24 cellular contexts compared by ENCODE assay signal in the genomic region with DNA sequence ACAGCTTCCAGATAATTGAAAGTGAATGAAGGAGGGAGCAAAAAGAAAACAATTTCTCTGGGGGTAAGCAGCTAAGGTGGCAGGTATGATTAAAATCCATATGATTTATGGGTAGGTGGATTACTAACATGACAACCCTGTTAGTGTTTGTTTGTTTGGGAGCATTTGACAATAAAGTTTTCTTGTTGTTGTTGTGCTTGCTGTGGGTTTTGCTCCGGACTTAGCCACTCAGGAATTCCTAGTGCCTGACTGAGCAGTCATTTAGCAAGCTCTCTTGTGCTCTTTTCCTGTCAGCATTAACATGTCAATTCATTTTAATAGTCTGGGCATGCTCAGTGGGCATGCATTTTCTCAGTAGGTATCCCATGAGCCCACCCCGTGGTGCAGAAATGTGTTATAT.
A peak's percentile ranks its signal among the peaks of the same experiment; 100 is the strongest.
DNase-seq lines count a peak whose midpoint lies in the region; ATAC-seq, FAIRE-seq and TF ChIP-seq lines count a peak whose summit lies in the region.
"Had no signal": no experiment of that assay in that cellular context is flagged by ENCODE, and none has a peak within 500 bp of the region (broad histone marks: within the 10 kb centered on the region; RNA-seq: fewer than 3 reads in every experiment).

No MANE protein-coding gene starts in this region.

- no peaks in the 10 kb centered on the region for H3K27me3 Mint-ChIP-seq in activated T-cell treated with anti-CD3 and anti-CD28 coated beads, Interleukin-2, amount 50 U/mL, for 4 hours (ENCODE audit: low read depth)
- H3K27me3 Mint-ChIP-seq: activated CD4-positive, alpha-beta memory T cell treated with anti-CD3 and anti-CD28 coated beads, Interleukin-2, amount 10 ng/mL, durations not matched to agents 7 days and 5 days; effector memory CD8-positive, alpha-beta T cell had no signal

- H3K36me3 Mint-ChIP-seq in activated T-cell treated with anti-CD3 and anti-CD28 coated beads, Interleukin-2, amount 50 U/mL, for 4 hours (ENCODE audit: insufficient read depth): no peaks in the 10 kb centered on the region

- H3K18ac ChIP-seq in mesenchymal stem cell (ENCODE audit: low read depth in 1 of 2, low read length in 2 of 2): peak overlapping the region in 1 of 2 experiments; percentile 43

- peak overlapping the region; percentile 8 for H2AFZ ChIP-seq in mammary epithelial cell (ENCODE audit: low read depth, low read length)
- no peak overlapping the region for H2AFZ ChIP-seq in mesenchymal stem cell (ENCODE audit: low read depth, low read length)
- H2AFZ ChIP-seq in HepG2 (ENCODE audit: low read length): no peak overlapping the region
- H2AFZ ChIP-seq: hepatocyte had no signal

- H3K79me2 ChIP-seq in mammary epithelial cell (ENCODE audit: insufficient read depth, low read length): no peaks in the 10 kb centered on the region
- H3K79me2 ChIP-seq in HepG2 (ENCODE audit: insufficient read depth, low read length): no peaks in the 10 kb centered on the region
- H3K79me2 ChIP-seq: hepatocyte had no signal

- no peaks in the 10 kb centered on the region for H4K20me1 ChIP-seq in mammary epithelial cell (ENCODE audit: insufficient read depth, low read length)
- H4K20me1 ChIP-seq in HepG2 (ENCODE audit: insufficient read depth, low read length): no peaks in the 10 kb centered on the region

- TF ChIP-seq POLR2A in breast epithelium (IDR thresholded peaks at IDR 0.05) (no peak), HepG2 (IDR thresholded peaks at IDR 0.05; ENCODE audit: insufficient read depth in 1 of 2, low read depth in 2 of 2, low read length in 2 of 2) (no peak)

- TF ChIP-seq EP300 in HepG2 (IDR thresholded peaks at IDR 0.05; ENCODE audit: low read depth in 2 of 2, low read length in 2 of 2) (no peak), HepG2 (CRISPR knock-in tag; IDR thresholded peaks at IDR 0.05; ENCODE audit: borderline replicate concordance) (no peak)

- no peak overlapping the region for H3K27ac ChIP-seq in mammary epithelial cell (ENCODE audit: insufficient read depth, low read depth, low read length)
- no peak overlapping the region for H3K27ac ChIP-seq in breast epithelium
- no peak overlapping the region for H3K27ac ChIP-seq in mesenchymal stem cell (ENCODE audit: low read length, poor library complexity, severe bottlenecking)
- no peak overlapping the region for H3K27ac ChIP-seq in HepG2 (ENCODE audit: extremely low read length, insufficient read depth, low read length)
- H3K27ac ChIP-seq: C4-2B, hepatocyte, left ventricle myocardium inferior, pancreas, skin epidermis, thyroid gland had no signal

- H4K91ac ChIP-seq in mesenchymal stem cell (ENCODE audit: low read length): no peak overlapping the region

- H3K4me1 Mint-ChIP-seq in activated T-cell treated with anti-CD3 and anti-CD28 coated beads, Interleukin-2, amount 50 U/mL, for 4 hours (ENCODE audit: low read depth): no peaks in the 10 kb centered on the region
- H3K4me1 Mint-ChIP-seq: activated CD4-positive, alpha-beta memory T cell treated with anti-CD3 and anti-CD28 coated beads, Interleukin-2, amount 10 ng/mL, durations not matched to agents 7 days and 5 days had no signal

- no peaks in the 10 kb centered on the region for H3K9me3 Mint-ChIP-seq in activated T-cell treated with anti-CD3 and anti-CD28 coated beads, Interleukin-2, amount 50 U/mL, for 4 hours
- H3K9me3 Mint-ChIP-seq: activated CD4-positive, alpha-beta memory T cell treated with anti-CD3 and anti-CD28 coated beads, Interleukin-2, amount 10 ng/mL, durations not matched to agents 7 days and 5 days; effector memory CD8-positive, alpha-beta T cell had no signal

- 86% methylated on average over 2 of the region's 2 CpGs for WGBS in mammary epithelial cell (ENCODE audit: low coverage, missing lambda C conversion rate)
- WGBS in mesenchymal stem cell: 22% methylated on average over 1 of the region's 2 CpGs
- 2% methylated on average over 2 of the region's 2 CpGs for WGBS in HepG2 (ENCODE audit: low lambda C conversion rate)

- no peak overlapping the region for H2BK15ac ChIP-seq in mesenchymal stem cell (ENCODE audit: low read depth, poor library complexity, severe bottlenecking)

- H3K9ac ChIP-seq in mammary epithelial cell (ENCODE audit: insufficient read depth, low read length): no peak overlapping the region
- H3K9ac ChIP-seq in mesenchymal stem cell (ENCODE audit: low read length): no peak overlapping the region
- H3K9ac ChIP-seq in HepG2 (ENCODE audit: insufficient read depth, low read depth, low read length): no peak overlapping the region

- H2AK5ac ChIP-seq in mesenchymal stem cell (ENCODE audit: low read length, severe bottlenecking): no peak overlapping the region

- H4K8ac ChIP-seq in mesenchymal stem cell (ENCODE audit: low read length): peak overlapping the region; percentile 28

- dilution Hi-C loops in mammary epithelial cell (cut with HindIII; ENCODE audit: low sequenced_read_pairs): no loop called here

- intact Hi-C loops in mammary epithelial cell (cut with micrococcal nuclease) (no loop called here), breast epithelium (cut with DNase I; ENCODE audit: low total_unique reads) (no loop called here), HepG2 (cut with micrococcal nuclease; ENCODE audit: unreplicated experiment) (no loop called here)

- no peak overlapping the region for H2BK12ac ChIP-seq in mesenchymal stem cell (ENCODE audit: low read length in 2 of 2)

- no peak overlapping the region for H2BK5ac ChIP-seq in mesenchymal stem cell (ENCODE audit: low read depth, low read length, poor library complexity, severe bottlenecking)

- H3K4me2 ChIP-seq in mammary epithelial cell (ENCODE audit: insufficient read depth, low read depth, low read length) (no peak overlapping the region), mesenchymal stem cell (ENCODE audit: low read length, poor library complexity, severe bottlenecking) (no peak overlapping the region), HepG2 (ENCODE audit: low read depth, low read length) (no peak overlapping the region)
- H3K4me2 ChIP-seq: hepatocyte had no signal

- ATAC-seq in HepG2: no peak
- no peak for ATAC-seq in activated T-cell treated with anti-CD3 and anti-CD28 coated beads, Interleukin-2, amount 50 U/mL, for 4 hours
- no peak for ATAC-seq in GM21786 (IDR thresholded peaks at IDR 0.05; ENCODE audit: unreplicated experiment)
- ATAC-seq: effector memory CD8-positive, alpha-beta T cell; pancreas had no signal

- POLR2A ChIA-PET in HepG2 (lab: Yijun Ruan, JAX): no interaction called here

- FAIRE-seq in HepG2 (lab: Jason Lieb, UNC): no peak
- FAIRE-seq: GM18507, pancreas had no signal

- H3K23ac ChIP-seq in mesenchymal stem cell (ENCODE audit: low read length in 2 of 2): no peak overlapping the region

- BruUV-seq in mammary epithelial cell (replicated peaks; lab: Mats Ljungman, UMichigan): no TSS peak
- BruUV-seq in HepG2 (replicated peaks; lab: Mats Ljungman, UMichigan): no TSS peak

- CTCF ChIA-PET in mammary epithelial cell (lab: Charles Lee; ENCODE audit: low non-redundant PET) (no interaction called here), HepG2 (lab: Yijun Ruan, JAX; ENCODE audit: low intra/inter-chr PET ratio, low total read pairs) (no interaction called here)

- H3K4me3 ChIP-seq in mammary epithelial cell (replicated peaks in 1 of 3; ENCODE audit: insufficient read depth in 1 of 3, low read depth in 2 of 3, low read length in 3 of 3) (no peak overlapping the region), breast epithelium (no peak overlapping the region), choroid plexus epithelial cell (ENCODE audit: low read depth, low read length) (no peak overlapping the region), mesenchymal stem cell (ENCODE audit: insufficient read depth in 1 of 2, low read depth in 1 of 2, low read length in 2 of 2) (no peak overlapping the region), HepG2 (replicated peaks in 1 of 3; ENCODE audit: insufficient read depth in 1 of 3, low read depth in 2 of 3, low read length in 3 of 3) (no peak overlapping the region)
- H3K4me3 ChIP-seq: hepatocyte, left ventricle myocardium inferior, MG63, pancreas, skin epidermis, thyroid gland had no signal

- H3K4me3 Mint-ChIP-seq in activated T-cell treated with anti-CD3 and anti-CD28 coated beads, Interleukin-2, amount 50 U/mL, for 4 hours: no peak overlapping the region
- H3K4me3 Mint-ChIP-seq: activated CD4-positive, alpha-beta memory T cell treated with anti-CD3 and anti-CD28 coated beads, Interleukin-2, amount 10 ng/mL, durations not matched to agents 7 days and 5 days; effector memory CD8-positive, alpha-beta T cell had no signal

- no peaks in the 10 kb centered on the region for H3K27me3 ChIP-seq in mammary epithelial cell (ENCODE audit: insufficient read depth, low read length)
- no peaks in the 10 kb centered on the region for H3K27me3 ChIP-seq in breast epithelium
- no peaks in the 10 kb centered on the region for H3K27me3 ChIP-seq in mesenchymal stem cell (ENCODE audit: control insufficient read depth in 1 of 2, insufficient read depth in 1 of 2, low read length in 2 of 2)
- H3K27me3 ChIP-seq in HepG2 (ENCODE audit: control insufficient read depth in 1 of 2, insufficient read depth in 2 of 2, low read length in 2 of 2): no peaks in the 10 kb centered on the region
- H3K27me3 ChIP-seq: hepatocyte, MG63, pancreas, thyroid gland had no signal

- DNase-seq in mammary epithelial cell (no peak), breast epithelium (ENCODE audit: low spot score in 2 of 2) (no peak), choroid plexus epithelial cell (ENCODE audit: low read depth) (peak; percentile 63), mesenchymal stem cell (peak; percentile 28), HepG2 (ENCODE audit: low spot score) (no peak), globus pallidus (ENCODE audit: low spot score) (no peak)
- DNase-seq in activated T-cell treated with anti-CD3 and anti-CD28 coated beads, Interleukin-2, amount 50 U/mL, for 4 hours: no peak
- DNase-seq: 8988T; activated CD4-positive, alpha-beta memory T cell treated with anti-CD3 and anti-CD28 coated beads, Interleukin-2, amount 10 ng/mL, durations not matched to agents 7 days and 5 days; caudate nucleus; DMS53; effector memory CD8-positive, alpha-beta T cell; left ventricle myocardium inferior; MG63; NCI-H146; NCI-H345; pancreas; SW 1271; thyroid gland had no signal

- no peak overlapping the region for H3K4ac ChIP-seq in mesenchymal stem cell (ENCODE audit: low read depth in 1 of 2, low read length in 2 of 2)

- peaks cover 1% of the 10 kb centered on the region for H3K79me1 ChIP-seq in mesenchymal stem cell (replicated peaks; ENCODE audit: low read length, poor library complexity, severe bottlenecking)

- in situ Hi-C loops in mammary epithelial cell (cut with MboI; ENCODE audit: low sequenced_read_pairs in 2 of 2): no loop called here
- in situ Hi-C loops in HepG2 (cut with HindIII; ENCODE audit: extremely low pct_ligation_motif_present, low pct_unique_long_range_greater_than_20kb): no loop called here

- H3K9me3 ChIP-seq in mammary epithelial cell (replicated peaks; ENCODE audit: insufficient read depth, low read length): no peaks in the 10 kb centered on the region
- H3K9me3 ChIP-seq in breast epithelium: no peaks in the 10 kb centered on the region
- no peaks in the 10 kb centered on the region for H3K9me3 ChIP-seq in mesenchymal stem cell (ENCODE audit: control insufficient read depth, low read length)
- H3K9me3 ChIP-seq in HepG2 (ENCODE audit: low read length): no peaks in the 10 kb centered on the region
- H3K9me3 ChIP-seq: left ventricle myocardium inferior, MG63, pancreas, thyroid gland had no signal

- no peak overlapping the region for H2BK120ac ChIP-seq in mesenchymal stem cell (ENCODE audit: low read depth, low read length)

- peaks cover 4% of the 10 kb centered on the region for H3K4me1 ChIP-seq in mammary epithelial cell (ENCODE audit: insufficient read depth, low read length)
- no peaks in the 10 kb centered on the region for H3K4me1 ChIP-seq in breast epithelium
- H3K4me1 ChIP-seq in mesenchymal stem cell (ENCODE audit: control insufficient read depth, insufficient read depth, low read depth, low read length): no peaks in the 10 kb centered on the region
- H3K4me1 ChIP-seq in HepG2 (ENCODE audit: insufficient read depth, low read length): no peaks in the 10 kb centered on the region
- H3K4me1 ChIP-seq: thyroid gland had no signal

- no peak for TF ChIP-seq RAD21 in HepG2 (CRISPR knock-in tag; IDR thresholded peaks at IDR 0.05)

- TF ChIP-seq CTCF in mammary epithelial cell (conservative IDR thresholded peaks at IDR 0.05 in 1 of 2, IDR thresholded peaks at IDR 0.05 in 1 of 2; ENCODE audit: extremely low read depth in 1 of 2, insufficient read depth in 1 of 2, low read depth in 1 of 2, low read length in 2 of 2) (no peak), breast epithelium (IDR thresholded peaks at IDR 0.05) (no peak), choroid plexus epithelial cell (conservative IDR thresholded peaks at IDR 0.05; ENCODE audit: low read depth, low read length) (no peak), HepG2 (CRISPR knock-in tag; IDR thresholded peaks at IDR 0.05) (no peak)

- no peak overlapping the region for H3K14ac ChIP-seq in mesenchymal stem cell (ENCODE audit: low read length in 2 of 2)

- no peaks in the 10 kb centered on the region for H3K36me3 ChIP-seq in mammary epithelial cell (ENCODE audit: insufficient read depth, low read length)
- no peaks in the 10 kb centered on the region for H3K36me3 ChIP-seq in breast epithelium
- no peaks in the 10 kb centered on the region for H3K36me3 ChIP-seq in mesenchymal stem cell (ENCODE audit: control insufficient read depth in 1 of 2, insufficient read depth in 2 of 2, low read depth in 1 of 2, low read length in 2 of 2)
- no peaks in the 10 kb centered on the region for H3K36me3 ChIP-seq in HepG2 (replicated peaks in 1 of 2; ENCODE audit: control insufficient read depth in 1 of 2, insufficient read depth in 2 of 2, low read length in 2 of 2)
- H3K36me3 ChIP-seq: left ventricle myocardium inferior, MG63, pancreas, thyroid gland had no signal

Comparison
In these comparisons a context has a peak if more than half of its experiments do, and no peak if none do; other contexts are left out.
1. DNase-seq: peak in choroid plexus epithelial cell (single experiment) and mesenchymal stem cell (single experiment); none in mammary epithelial cell (single experiment), breast epithelium (0 of 2), HepG2 (single experiment), globus pallidus (single experiment) and activated T-cell treated with anti-CD3 and anti-CD28 coated beads, Interleukin-2, amount 50 U/mL, for 4 hours (single experiment).